9 cellular contexts compared by ENCODE assay signal in the genomic region with DNA sequence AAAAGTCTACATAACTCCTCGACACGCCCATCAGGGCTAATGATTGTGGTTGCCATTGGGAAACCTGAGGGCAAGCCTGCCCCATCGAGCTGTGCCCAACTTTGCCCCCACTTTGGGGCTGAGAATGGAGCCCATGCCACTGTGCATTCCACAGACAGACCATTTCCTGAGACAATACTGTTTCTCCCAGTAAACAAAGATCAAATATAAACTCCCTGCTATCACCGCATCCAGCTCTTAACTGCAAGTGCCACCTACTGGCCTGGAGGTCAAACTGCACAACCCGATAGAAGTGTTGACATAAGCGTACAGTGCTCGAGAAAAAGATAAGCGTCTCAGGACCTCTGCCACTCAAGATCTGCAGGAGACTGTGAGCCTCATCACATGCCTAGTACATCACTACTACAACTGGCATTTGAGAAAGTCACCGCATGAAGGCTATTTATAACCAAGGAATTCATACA. TPM values are rescaled to one million over a fixed set of nuclear protein-coding genes. Genes with fewer than 3 reads are reported as not detected.
DNase-seq lines count a peak whose midpoint lies in the region; ATAC-seq and TF ChIP-seq lines count a peak whose summit lies in the region.
"Had no signal": no experiment of that assay in that cellular context is flagged by ENCODE, and none has a peak within 500 bp of the region (broad histone marks: within the 10 kb centered on the region; RNA-seq: fewer than 3 reads in every experiment).

No MANE protein-coding gene starts in this region.

- H3K4me3 ChIP-seq in AG09309 (ENCODE audit: control insufficient read depth, low read depth, low read length), result no peak overlapping the region
- H3K4me3 ChIP-seq in cardiac fibroblast (replicated peaks in 1 of 2; ENCODE audit: low read depth in 2 of 2, low read length in 2 of 2), result no peak overlapping the region
- H3K4me3 ChIP-seq in CD8-positive, alpha-beta memory T cell (ENCODE audit: low read length), result no peak overlapping the region

- H3K27ac ChIP-seq in CD8-positive, alpha-beta memory T cell (ENCODE audit: low read depth, low read length), result no peak overlapping the region

- peaks cover 12 to 43% of the 10 kb centered on the region in 2 donors for H3K27me3 Mint-ChIP-seq in CD8-positive, alpha-beta memory T cell
- H3K27me3 Mint-ChIP-seq in activated CD8-positive, alpha-beta memory T cell treated with anti-CD3 and anti-CD28 coated beads, Interleukin-2, amount 10 ng/mL, durations not matched to agents 7 days and 5 days, result peaks cover 29% of the 10 kb centered on the region

- peaks cover 3 to 18% (median 6%) of the 10 kb centered on the region in 5 donors for H3K9me3 Mint-ChIP-seq in CD8-positive, alpha-beta memory T cell
- no peaks in the 10 kb centered on the region for H3K9me3 Mint-ChIP-seq in activated CD8-positive, alpha-beta memory T cell treated with anti-CD3 and anti-CD28 coated beads, Interleukin-2, amount 10 ng/mL, durations not matched to agents 7 days and 5 days (ENCODE audit: low read depth)
- H3K9me3 Mint-ChIP-seq: activated naive CD4-positive, alpha-beta T cell treated with anti-CD3 and anti-CD28 coated beads, Interleukin-2, amount 50 U/mL, for 24 hours had no signal

- no peak overlapping the region for H3K27ac Mint-ChIP-seq in CD8-positive, alpha-beta memory T cell
- H3K27ac Mint-ChIP-seq in activated CD8-positive, alpha-beta memory T cell treated with anti-CD3 and anti-CD28 coated beads, Interleukin-2, amount 10 ng/mL, durations not matched to agents 7 days and 5 days, result no peak overlapping the region
- H3K27ac Mint-ChIP-seq: activated naive CD4-positive, alpha-beta T cell treated with anti-CD3 and anti-CD28 coated beads, Interleukin-2, amount 50 U/mL, for 24 hours had no signal

- DNase-seq in AG09309 (ENCODE audit: low read depth), result no peak
- peak; percentile 31 for DNase-seq in NCI-H524 treated with DMSO at 0.1 percent for 48 hours (lab: John Stamatoyannopoulos, UW)
- peak in 1 of 2 donors; percentile 1 for DNase-seq in cardiac fibroblast (ENCODE audit: low read depth in 2 of 2)
- no peak for DNase-seq in CD8-positive, alpha-beta memory T cell
- DNase-seq in NCI-H2107 (lab: John Stamatoyannopoulos, UW), result no peak
- no peak for DNase-seq in activated CD8-positive, alpha-beta memory T cell treated with anti-CD3 and anti-CD28 coated beads, Interleukin-2, amount 10 ng/mL, durations not matched to agents 7 days and 5 days

- no peak for ATAC-seq in HG02610 (IDR thresholded peaks at IDR 0.05; ENCODE audit: unreplicated experiment)
- no peak for ATAC-seq in activated CD8-positive, alpha-beta memory T cell treated with anti-CD3 and anti-CD28 coated beads, Interleukin-2, amount 10 ng/mL, durations not matched to agents 7 days and 5 days

- H3K9me3 ChIP-seq in CD8-positive, alpha-beta memory T cell (ENCODE audit: low read length), result no peaks in the 10 kb centered on the region

- CTCF ChIA-PET in CD8-positive, alpha-beta memory T cell (lab: Charles Lee), result no interaction called here
- CTCF ChIA-PET in activated CD8-positive, alpha-beta memory T cell treated with anti-CD3 and anti-CD28 coated beads, Interleukin-2, amount 10 ng/mL, durations not matched to agents 7 days and 5 days (lab: Charles Lee), result interaction anchor here (1.0 kb wide), 1 partner anchor 82 kb away, joined by 3 read pairs; no protein-coding TSS in a partner anchor

- no peak overlapping the region for H3K4me3 Mint-ChIP-seq in CD8-positive, alpha-beta memory T cell
- H3K4me3 Mint-ChIP-seq in activated CD8-positive, alpha-beta memory T cell treated with anti-CD3 and anti-CD28 coated beads, Interleukin-2, amount 10 ng/mL, durations not matched to agents 7 days and 5 days, result no peak overlapping the region
- H3K4me3 Mint-ChIP-seq: activated naive CD4-positive, alpha-beta T cell treated with anti-CD3 and anti-CD28 coated beads, Interleukin-2, amount 50 U/mL, for 24 hours had no signal

- peak; percentile 14 for TF ChIP-seq CTCF in AG09309 (IDR thresholded peaks at IDR 0.05; ENCODE audit: control insufficient read depth, insufficient read depth, low read depth, low read length, missing control alignments)
- peak; percentile 56 for TF ChIP-seq CTCF in GM12872 (IDR thresholded peaks at IDR 0.05; ENCODE audit: insufficient read depth, low read depth, low read length)
- peak; percentile 31 for TF ChIP-seq CTCF in cardiac fibroblast (IDR thresholded peaks at IDR 0.05; ENCODE audit: low read depth, low read length)

- peaks cover 0 to 7% (median 0%) of the 10 kb centered on the region in 3 donors for H3K36me3 Mint-ChIP-seq in CD8-positive, alpha-beta memory T cell
- H3K36me3 Mint-ChIP-seq in activated CD8-positive, alpha-beta memory T cell treated with anti-CD3 and anti-CD28 coated beads, Interleukin-2, amount 10 ng/mL, durations not matched to agents 7 days and 5 days, result no peaks in the 10 kb centered on the region
- H3K36me3 Mint-ChIP-seq: activated naive CD4-positive, alpha-beta T cell treated with anti-CD3 and anti-CD28 coated beads, Interleukin-2, amount 50 U/mL, for 24 hours had no signal

- POLR2A ChIA-PET in CD8-positive, alpha-beta memory T cell (lab: Charles Lee), result no interaction called here

- no peaks in the 10 kb centered on the region for H3K27me3 ChIP-seq in CD8-positive, alpha-beta memory T cell (ENCODE audit: insufficient read depth, low read length, poor library complexity, severe bottlenecking)

- H3K4me1 Mint-ChIP-seq in CD8-positive, alpha-beta memory T cell, result no peaks in the 10 kb centered on the region
- H3K4me1 Mint-ChIP-seq in activated CD8-positive, alpha-beta memory T cell treated with anti-CD3 and anti-CD28 coated beads, Interleukin-2, amount 10 ng/mL, durations not matched to agents 7 days and 5 days, result no peaks in the 10 kb centered on the region
- H3K4me1 Mint-ChIP-seq: activated naive CD4-positive, alpha-beta T cell treated with anti-CD3 and anti-CD28 coated beads, Interleukin-2, amount 50 U/mL, for 24 hours had no signal

- no peaks in the 10 kb centered on the region for H3K4me1 ChIP-seq in CD8-positive, alpha-beta memory T cell (ENCODE audit: insufficient read depth, low read length)

- H3K36me3 ChIP-seq in CD8-positive, alpha-beta memory T cell (ENCODE audit: insufficient read depth, low read length), result no peaks in the 10 kb centered on the region

RNA-seq across cellular contexts. Expression of gene DEFB126, which starts 4.7 kb away (rescaled TPM):
- total RNA-seq in CD8-positive, alpha-beta memory T cell, result not detected
- polyA plus RNA-seq in CD8-positive, alpha-beta memory T cell, result not detected
- not detected for total RNA-seq in activated CD8-positive, alpha-beta memory T cell treated with anti-CD3 and anti-CD28 coated beads, Interleukin-2, amount 10 ng/mL, durations not matched to agents 7 days and 5 days

RNA-seq across cellular contexts. Expression of gene DEFB127, which starts 19.6 kb away (rescaled TPM):
- not detected for total RNA-seq in CD8-positive, alpha-beta memory T cell
- not detected for polyA plus RNA-seq in CD8-positive, alpha-beta memory T cell
- total RNA-seq in activated CD8-positive, alpha-beta memory T cell treated with anti-CD3 and anti-CD28 coated beads, Interleukin-2, amount 10 ng/mL, durations not matched to agents 7 days and 5 days, result not detected

RNA-seq across cellular contexts. Expression of gene DEFB125, which starts 50.2 kb away (rescaled TPM):
- not detected for total RNA-seq in CD8-positive, alpha-beta memory T cell
- not detected for polyA plus RNA-seq in CD8-positive, alpha-beta memory T cell
- not detected for total RNA-seq in activated CD8-positive, alpha-beta memory T cell treated with anti-CD3 and anti-CD28 coated beads, Interleukin-2, amount 10 ng/mL, durations not matched to agents 7 days and 5 days

RNA-seq across cellular contexts. Expression of gene DEFB128, which starts 51.8 kb away (rescaled TPM):
- not detected for total RNA-seq in CD8-positive, alpha-beta memory T cell
- not detected for polyA plus RNA-seq in CD8-positive, alpha-beta memory T cell
- not detected for total RNA-seq in activated CD8-positive, alpha-beta memory T cell treated with anti-CD3 and anti-CD28 coated beads, Interleukin-2, amount 10 ng/mL, durations not matched to agents 7 days and 5 days
